In the genomic region with DNA sequence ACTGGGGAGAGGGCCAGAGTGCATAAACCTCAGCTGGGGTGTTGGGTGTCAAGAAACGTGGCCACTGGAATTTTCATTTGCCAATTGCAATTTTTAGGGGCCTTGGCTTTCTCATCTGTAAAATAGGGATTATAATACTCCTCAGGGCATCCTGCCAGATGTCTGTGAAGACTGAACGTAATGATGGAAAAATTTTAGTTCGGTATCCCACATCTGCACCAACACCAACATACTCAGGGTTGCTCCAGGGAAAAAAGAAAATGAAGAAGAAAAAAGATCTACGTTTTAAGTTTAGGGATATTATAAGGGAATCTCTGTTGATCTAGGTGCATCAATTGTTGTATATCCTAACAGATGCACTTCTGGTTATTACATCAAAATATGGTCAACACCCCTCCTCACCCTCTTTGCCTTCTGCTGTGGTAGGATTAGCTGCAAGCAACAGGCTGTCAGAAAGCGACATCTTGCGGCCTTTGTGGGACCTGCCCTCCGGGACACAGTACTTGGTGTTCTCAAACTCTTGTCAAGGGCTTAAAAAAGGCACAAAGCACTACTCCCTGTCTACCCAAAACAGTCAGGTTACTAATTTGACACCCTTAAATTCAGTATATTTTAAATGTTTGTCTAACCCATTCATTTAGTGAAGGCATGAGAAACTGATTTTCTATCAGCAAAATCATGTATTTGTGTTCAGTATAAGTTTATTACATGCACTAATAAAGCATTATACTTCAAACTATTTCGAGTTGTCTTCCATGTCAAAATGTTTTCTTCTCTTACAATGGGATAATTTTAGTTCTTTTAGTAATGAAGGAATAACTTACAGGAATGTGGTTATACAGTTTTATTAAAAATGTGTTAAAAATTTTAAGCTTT, we compare ENCODE assay signal across 8 cellular contexts. TPM values are rescaled to one million over a fixed set of nuclear protein-coding genes. Genes with fewer than 3 reads are reported as not detected.
DNase-seq lines count a peak whose midpoint lies in the region; ATAC-seq and TF ChIP-seq lines count a peak whose summit lies in the region.

No MANE protein-coding gene starts in this region.

- ATAC-seq in GM19043 (IDR thresholded peaks at IDR 0.05; ENCODE audit: low read depth, unreplicated experiment), result peak; percentile 66

- peak; percentile 100 for TF ChIP-seq CTCF in AG10803 (conservative IDR thresholded peaks at IDR 0.05; ENCODE audit: low read length)
- TF ChIP-seq CTCF in endothelial cell (IDR thresholded peaks at IDR 0.05; ENCODE audit: unreplicated experiment), result peak; percentile 61

- no peaks in the 10 kb centered on the region for H3K36me3 Mint-ChIP-seq in endothelial cell (ENCODE audit: low read depth, unreplicated experiment)

- no peaks in the 10 kb centered on the region for H3K9me3 Mint-ChIP-seq in endothelial cell (ENCODE audit: unreplicated experiment)

- H3K4me1 Mint-ChIP-seq in endothelial cell (ENCODE audit: unreplicated experiment), result peaks cover 12% of the 10 kb centered on the region

- H3K27me3 Mint-ChIP-seq in endothelial cell (ENCODE audit: unreplicated experiment), result peaks cover 4% of the 10 kb centered on the region

- peak overlapping the region; percentile 61 for H3K27ac Mint-ChIP-seq in endothelial cell (ENCODE audit: unreplicated experiment)

- H3K4me3 ChIP-seq in AG10803 (ENCODE audit: low read length), result no peak overlapping the region

- H3K4me3 Mint-ChIP-seq in endothelial cell (ENCODE audit: unreplicated experiment), result no peak overlapping the region

- DNase-seq in AG10803 (ENCODE audit: low read depth) (peak; percentile 82), HS-27A (ENCODE audit: low read depth) (peak; percentile 46), endothelial cell (ENCODE audit: low spot score) (peak; percentile 83), middle frontal gyrus (ENCODE audit: extremely low spot score, low spot score) (peak; percentile 33)
- DNase-seq in NK-92 treated with Interleukin-12 subunit alpha and Interleukin-12 subunit beta, amount 100 ng/mL, for 24 hours (lab: John Stamatoyannopoulos, UW), result peak; percentile 43
- DNase-seq in activated CD8-positive, alpha-beta memory T cell treated with anti-CD3 and anti-CD28 coated beads for 24 hours, result peak; percentile 86
- DNase-seq in stimulated activated CD8-positive, alpha-beta memory T cell treated with anti-CD3 and anti-CD28 coated beads, Interleukin-4, amount 100 ng/mL, for 1 hour (ENCODE audit: low read depth in 2 of 2, low spot score in 1 of 2), result peak; percentile 47 to 72

RNA-seq across cellular contexts. Expression of a gene that starts 8.3 kb away (rescaled TPM):
- total RNA-seq in endothelial cell (ENCODE audit: unreplicated experiment), result 2.3 TPM

Comparison
In these comparisons a context has a peak if more than half of its experiments do, and no peak if none do; other contexts are left out.
1. DNase-seq: peak in every context shown above with its lines; median percentile 86 in activated CD8-positive, alpha-beta memory T cell treated with anti-CD3 and anti-CD28 coated beads for 24 hours; 83 in endothelial cell; 82 in AG10803; 60 in stimulated activated CD8-positive, alpha-beta memory T cell treated with anti-CD3 and anti-CD28 coated beads, Interleukin-4, amount 100 ng/mL, for 1 hour; 46 in HS-27A; 43 in NK-92 treated with Interleukin-12 subunit alpha and Interleukin-12 subunit beta, amount 100 ng/mL, for 24 hours; 33 in middle frontal gyrus.